12 cellular contexts compared by ENCODE assay signal in the genomic region with DNA sequence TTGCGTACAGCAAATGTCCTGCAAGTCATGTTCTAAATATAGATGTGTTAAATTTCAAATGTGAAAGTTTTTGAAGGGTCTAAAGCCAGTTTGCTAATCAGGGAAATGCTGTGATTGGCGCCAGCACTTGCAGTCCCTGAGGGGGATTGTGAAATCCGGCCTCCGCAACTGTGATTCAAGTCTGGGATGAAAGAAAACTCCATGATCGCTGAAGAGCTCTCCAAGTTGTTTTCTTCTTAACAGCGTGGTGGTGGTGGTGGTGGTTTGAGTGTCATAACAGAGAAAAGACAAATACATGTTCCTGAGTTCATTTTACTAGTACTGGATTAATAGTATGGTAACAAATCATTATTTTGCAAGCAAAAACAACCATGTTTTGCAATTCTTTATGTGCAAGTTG. TPM values are rescaled to one million over a fixed set of nuclear protein-coding genes. Genes with fewer than 3 reads are reported as not detected.
DNase-seq lines count a peak whose midpoint lies in the region; ATAC-seq, FAIRE-seq and TF ChIP-seq lines count a peak whose summit lies in the region.
"Had no signal": no experiment of that assay in that cellular context is flagged by ENCODE, and none has a peak within 500 bp of the region (broad histone marks: within the 10 kb centered on the region; RNA-seq: fewer than 3 reads in every experiment).

No MANE protein-coding gene starts in this region.

- POLR2A ChIA-PET in A673 (lab: Charles Lee; ENCODE audit: low non-redundant PET) = no interaction called here

- CTCF ChIA-PET in A673 (lab: Charles Lee) = interaction anchor here (1.2 kb wide), 1 partner anchor 100 kb away, joined by 3 read pairs; no protein-coding TSS in a partner anchor

- no peak for TF ChIP-seq POLR2A in vagina (IDR thresholded peaks at IDR 0.05)

- DNase-seq in NCI-H510A treated with DMSO at 0.1 percent for 48 hours (lab: John Stamatoyannopoulos, UW) (peak; percentile 20), NCI-H510A (lab: John Stamatoyannopoulos, UW) (no peak), vagina (ENCODE audit: extremely low spot score in 2 of 2) (peak in 1 of 2 donors; percentile 94), NCI-H1105 treated with DMSO at 0.1 percent for 48 hours (lab: John Stamatoyannopoulos, UW) (no peak), A673 (ENCODE audit: low spot score) (no peak)
- DNase-seq: NCI-H1105, T-helper 1 cell had no signal

- H3K27ac ChIP-seq in mesodermal cell (ENCODE audit: low read depth, low read length, severe bottlenecking) = peak overlapping the region; percentile 92
- H3K27ac ChIP-seq in vagina = peak overlapping the region; percentile 64
- H3K27ac ChIP-seq in A673 (ENCODE audit: low read depth, low read length, poor library complexity, severe bottlenecking) = no peak overlapping the region
- H3K27ac ChIP-seq: right lobe of liver had no signal

- H3K36me3 ChIP-seq in mesodermal cell (ENCODE audit: control insufficient read depth, insufficient read depth, low read length) (no peaks in the 10 kb centered on the region), vagina (no peaks in the 10 kb centered on the region), A673 (ENCODE audit: insufficient read depth, low read length, poor library complexity, severe bottlenecking) (no peaks in the 10 kb centered on the region)
- H3K36me3 ChIP-seq: right lobe of liver had no signal

- peaks cover 8% of the 10 kb centered on the region for H3K9me3 ChIP-seq in mesodermal cell (ENCODE audit: control insufficient read depth, low read length)
- H3K9me3 ChIP-seq in vagina = no peaks in the 10 kb centered on the region
- no peaks in the 10 kb centered on the region for H3K9me3 ChIP-seq in A673 (ENCODE audit: low read depth, low read length, poor library complexity, severe bottlenecking)
- H3K9me3 ChIP-seq: right lobe of liver had no signal

- H3K4me1 ChIP-seq in mesodermal cell (ENCODE audit: control insufficient read depth, insufficient read depth, low read length, poor library complexity, severe bottlenecking) (peaks cover 34% of the 10 kb centered on the region), vagina (peaks cover 46% of the 10 kb centered on the region), A673 (ENCODE audit: insufficient read depth, low read length, poor library complexity, severe bottlenecking) (no peaks in the 10 kb centered on the region)
- H3K4me1 ChIP-seq: right lobe of liver had no signal

- intact Hi-C loops in vagina (cut with DNase I) = loop anchor here (10.0 kb wide), 1 partner anchor 96 kb away; no protein-coding TSS in a partner anchor
- intact Hi-C loops in A673 (cut with micrococcal nuclease; ENCODE audit: unreplicated experiment) = no loop called here

- ATAC-seq in GM21723 (IDR thresholded peaks at IDR 0.05; ENCODE audit: unreplicated experiment) = no peak

- WGBS in mesodermal cell (ENCODE audit: insufficient coverage in 2 of 2), 2 experiments = 67 to 70% methylated on average over 3 to 4 of the region's 6 CpGs

- H3K27me3 ChIP-seq in vagina (no peaks in the 10 kb centered on the region), A673 (replicated peaks; ENCODE audit: insufficient read depth, low read depth, low read length, poor library complexity) (no peaks in the 10 kb centered on the region)
- H3K27me3 ChIP-seq: right lobe of liver had no signal

- H3K4me3 ChIP-seq in mesodermal cell (ENCODE audit: extremely low read depth, insufficient read depth, low read length, poor library complexity, severe bottlenecking) = no peak overlapping the region
- H3K4me3 ChIP-seq in vagina = no peak overlapping the region
- no peak overlapping the region for H3K4me3 ChIP-seq in A673 (ENCODE audit: low read depth, low read length, poor library complexity, severe bottlenecking)
- H3K4me3 ChIP-seq: right lobe of liver had no signal

- FAIRE-seq in endometrium (lab: Jason Lieb, UNC) = peak; percentile 43
- FAIRE-seq: A204.1 had no signal

- TF ChIP-seq CTCF in vagina (IDR thresholded peaks at IDR 0.05) (no peak), A673 (conservative IDR thresholded peaks at IDR 0.05; ENCODE audit: low read depth, low read length) (no peak)

- BruUV-seq in A673 (replicated peaks; lab: Mats Ljungman, UMichigan) = no TSS peak

RNA-seq across cellular contexts. Expression of a gene that starts 51.8 kb away (rescaled TPM):
- polyA plus RNA-seq in mesodermal cell (2013, experiment 1 of 2) = 4.1 TPM
- polyA plus RNA-seq in mesodermal cell (2013, experiment 2 of 2) = 3.2 TPM
- 57.7 TPM for total RNA-seq in vagina
- 0.44 and 0.52 TPM in 2 replicates for total RNA-seq in A673 (2021)

Comparison
In these comparisons a context has a peak if more than half of its experiments do, and no peak if none do; other contexts are left out.
1. RNA of a gene that starts 51.8 kb away (total RNA-seq): 57.7 TPM in vagina (single experiment); 0.44 to 0.52 TPM in A673; every median in the first group is over 10 times any median in the second.